8 cellular contexts compared by ENCODE assay signal in the genomic region with DNA sequence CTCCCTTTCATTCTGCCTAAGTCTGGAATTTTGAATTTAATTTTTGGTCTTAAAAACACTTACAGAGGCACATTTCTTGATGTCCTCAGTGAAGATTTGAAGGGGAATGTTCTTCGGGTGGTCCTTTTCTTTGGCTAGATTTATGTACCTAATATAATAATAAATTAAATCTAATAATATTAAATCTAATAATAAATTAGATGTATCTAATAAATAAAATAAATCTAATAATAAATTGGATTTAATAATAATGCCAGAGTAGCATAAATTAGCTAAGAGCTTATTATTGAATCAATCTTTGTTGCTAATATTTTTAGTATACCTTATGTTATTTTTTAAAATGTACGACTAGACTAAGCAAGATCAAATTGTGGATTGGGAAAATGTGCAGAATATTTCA.
"Had no signal": no experiment of that assay in that cellular context is flagged by ENCODE, and none has a peak within 500 bp of the region (broad histone marks: within the 10 kb centered on the region; RNA-seq: fewer than 3 reads in every experiment).

No MANE protein-coding gene starts in this region.

- FAIRE-seq: H1, H54, HepG2 had no signal

- DNase-seq: H9, HCEC 1CT, KBM-7 had no signal

- H3K27ac Mint-ChIP-seq: GM23338, H9, IgD-negative memory B cell had no signal

- H3K4me3 Mint-ChIP-seq: GM23338, H9, IgD-negative memory B cell had no signal

- H3K4me1 Mint-ChIP-seq: GM23338, H9, IgD-negative memory B cell had no signal

- ATAC-seq: GM23338, HepG2 had no signal

- H3K9me3 Mint-ChIP-seq: GM23338, H9, IgD-negative memory B cell had no signal
